2 cellular contexts compared by ENCODE assay signal in genomic region chr2:25297738-25298137, GRCh38.
TF ChIP-seq lines count a peak whose summit lies in the region.

No MANE protein-coding gene starts in this region.

TF ChIP-seq in HepG2, 621 proteins besides CTCF, POLR2A, EP300 and RAD21:
- TF ChIP-seq STAG1 (CRISPR knock-in tag; IDR thresholded peaks at IDR 0.05) (peak; percentile 23; the same call in 1 of the 2 replicates), ZNF768 (CRISPR knock-in tag; IDR thresholded peaks at IDR 0.05) (peak; percentile 92), TGIF2 (CRISPR knock-in tag; IDR thresholded peaks at IDR 0.05) (no peak), CERS6 (CRISPR knock-in tag; IDR thresholded peaks at IDR 0.05) (no peak)
- TF ChIP-seq, protein P1, sequence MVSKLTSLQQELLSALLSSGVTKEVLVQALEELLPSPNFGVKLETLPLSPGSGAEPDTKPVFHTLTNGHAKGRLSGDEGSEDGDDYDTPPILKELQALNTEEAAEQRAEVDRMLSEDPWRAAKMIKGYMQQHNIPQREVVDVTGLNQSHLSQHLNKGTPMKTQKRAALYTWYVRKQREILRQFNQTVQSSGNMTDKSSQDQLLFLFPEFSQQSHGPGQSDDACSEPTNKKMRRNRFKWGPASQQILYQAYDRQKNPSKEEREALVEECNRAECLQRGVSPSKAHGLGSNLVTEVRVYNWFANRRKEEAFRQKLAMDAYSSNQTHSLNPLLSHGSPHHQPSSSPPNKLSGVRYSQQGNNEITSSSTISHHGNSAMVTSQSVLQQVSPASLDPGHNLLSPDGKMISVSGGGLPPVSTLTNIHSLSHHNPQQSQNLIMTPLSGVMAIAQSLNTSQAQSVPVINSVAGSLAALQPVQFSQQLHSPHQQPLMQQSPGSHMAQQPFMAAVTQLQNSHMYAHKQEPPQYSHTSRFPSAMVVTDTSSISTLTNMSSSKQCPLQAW (CRISPR knock-in tag; IDR thresholded peaks at IDR 0.05) = no peak
TF ChIP-seq in HepG2: peak in this region for 2.

TF ChIP-seq in K562, 482 proteins besides CTCF, POLR2A, EP300 and RAD21 (continues in another document):
- TF ChIP-seq ZNF184 (CRISPR knock-in tag; IDR thresholded peaks at IDR 0.05) = no peak
- TF ChIP-seq SUPT5H (IDR thresholded peaks at IDR 0.05) = no peak
- TF ChIP-seq, protein P2, sequence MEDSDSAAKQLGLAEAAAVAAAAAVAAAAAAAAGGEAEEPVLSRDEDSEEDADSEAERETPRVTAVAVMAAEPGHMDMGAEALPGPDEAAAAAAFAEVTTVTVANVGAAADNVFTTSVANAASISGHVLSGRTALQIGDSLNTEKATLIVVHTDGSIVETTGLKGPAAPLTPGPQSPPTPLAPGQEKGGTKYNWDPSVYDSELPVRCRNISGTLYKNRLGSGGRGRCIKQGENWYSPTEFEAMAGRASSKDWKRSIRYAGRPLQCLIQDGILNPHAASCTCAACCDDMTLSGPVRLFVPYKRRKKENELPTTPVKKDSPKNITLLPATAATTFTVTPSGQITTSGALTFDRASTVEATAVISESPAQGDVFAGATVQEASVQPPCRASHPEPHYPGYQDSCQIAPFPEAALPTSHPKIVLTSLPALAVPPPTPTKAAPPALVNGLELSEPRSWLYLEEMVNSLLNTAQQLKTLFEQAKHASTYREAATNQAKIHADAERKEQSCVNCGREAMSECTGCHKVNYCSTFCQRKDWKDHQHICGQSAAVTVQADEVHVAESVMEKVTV (CRISPR knock-in tag; IDR thresholded peaks at IDR 0.05) = 0 out of 2 replicates have a peak, but pooled peaks have one; percentile 7
- TF ChIP-seq NR2C1 (IDR thresholded peaks at IDR 0.05) = no peak
- TF ChIP-seq NR2C1 (tag; IDR thresholded peaks at IDR 0.05) = no peak
- no peak for TF ChIP-seq ZNF655 (CRISPR knock-in tag; IDR thresholded peaks at IDR 0.05)
- TF ChIP-seq ZNF134 (CRISPR knock-in tag; conservative IDR thresholded peaks at IDR 0.05) = no peak
- TF ChIP-seq, protein P3, sequence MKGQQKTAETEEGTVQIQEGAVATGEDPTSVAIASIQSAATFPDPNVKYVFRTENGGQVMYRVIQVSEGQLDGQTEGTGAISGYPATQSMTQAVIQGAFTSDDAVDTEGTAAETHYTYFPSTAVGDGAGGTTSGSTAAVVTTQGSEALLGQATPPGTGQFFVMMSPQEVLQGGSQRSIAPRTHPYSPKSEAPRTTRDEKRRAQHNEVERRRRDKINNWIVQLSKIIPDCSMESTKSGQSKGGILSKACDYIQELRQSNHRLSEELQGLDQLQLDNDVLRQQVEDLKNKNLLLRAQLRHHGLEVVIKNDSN (CRISPR knock-in tag; IDR thresholded peaks at IDR 0.05) = no peak
- TF ChIP-seq CREB3 (tag; conservative IDR thresholded peaks at IDR 0.05; ENCODE audit: low read depth) = no peak
- no peak for TF ChIP-seq LARP7 (IDR thresholded peaks at IDR 0.05)
- TF ChIP-seq CBFA2T3 (IDR thresholded peaks at IDR 0.05) = no peak
- TF ChIP-seq MAFK (IDR thresholded peaks at IDR 0.05; ENCODE audit: low read length) = no peak
- TF ChIP-seq KLF16 (IDR thresholded peaks at IDR 0.05) = no peak
- no peak for TF ChIP-seq GABPB1 (CRISPR knock-in tag; IDR thresholded peaks at IDR 0.05)
- no peak for TF ChIP-seq KLF13 (tag; IDR thresholded peaks at IDR 0.05; ENCODE audit: borderline replicate concordance, low read depth)
- TF ChIP-seq PBX2 (CRISPR knock-in tag; IDR thresholded peaks at IDR 0.05; ENCODE audit: low read depth) = no peak
- TF ChIP-seq PBX2 (tag; conservative IDR thresholded peaks at IDR 0.05; ENCODE audit: low read depth) = peak; percentile 82
- no peak for TF ChIP-seq ZNF639 (CRISPR knock-in tag; conservative IDR thresholded peaks at IDR 0.05 in 1 of 2, IDR thresholded peaks at IDR 0.05 in 1 of 2)
- no peak for TF ChIP-seq ZNF280A (IDR thresholded peaks at IDR 0.05; ENCODE audit: low read depth, partially characterized antibody)
- TF ChIP-seq HSF4 (CRISPR knock-in tag; IDR thresholded peaks at IDR 0.05; ENCODE audit: borderline replicate concordance) = no peak
- no peak for TF ChIP-seq CHAMP1 (IDR thresholded peaks at IDR 0.05)
- TF ChIP-seq ZNF436 (CRISPR knock-in tag; IDR thresholded peaks at IDR 0.05) = no peak
- TF ChIP-seq, protein P4, sequence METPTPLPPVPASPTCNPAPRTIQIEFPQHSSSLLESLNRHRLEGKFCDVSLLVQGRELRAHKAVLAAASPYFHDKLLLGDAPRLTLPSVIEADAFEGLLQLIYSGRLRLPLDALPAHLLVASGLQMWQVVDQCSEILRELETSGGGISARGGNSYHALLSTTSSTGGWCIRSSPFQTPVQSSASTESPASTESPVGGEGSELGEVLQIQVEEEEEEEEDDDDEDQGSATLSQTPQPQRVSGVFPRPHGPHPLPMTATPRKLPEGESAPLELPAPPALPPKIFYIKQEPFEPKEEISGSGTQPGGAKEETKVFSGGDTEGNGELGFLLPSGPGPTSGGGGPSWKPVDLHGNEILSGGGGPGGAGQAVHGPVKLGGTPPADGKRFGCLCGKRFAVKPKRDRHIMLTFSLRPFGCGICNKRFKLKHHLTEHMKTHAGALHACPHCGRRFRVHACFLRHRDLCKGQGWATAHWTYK (CRISPR knock-in tag; IDR thresholded peaks at IDR 0.05) = no peak
- no peak for TF ChIP-seq ZNF695 (CRISPR knock-in tag; IDR thresholded peaks at IDR 0.05)
- TF ChIP-seq, protein P5, sequence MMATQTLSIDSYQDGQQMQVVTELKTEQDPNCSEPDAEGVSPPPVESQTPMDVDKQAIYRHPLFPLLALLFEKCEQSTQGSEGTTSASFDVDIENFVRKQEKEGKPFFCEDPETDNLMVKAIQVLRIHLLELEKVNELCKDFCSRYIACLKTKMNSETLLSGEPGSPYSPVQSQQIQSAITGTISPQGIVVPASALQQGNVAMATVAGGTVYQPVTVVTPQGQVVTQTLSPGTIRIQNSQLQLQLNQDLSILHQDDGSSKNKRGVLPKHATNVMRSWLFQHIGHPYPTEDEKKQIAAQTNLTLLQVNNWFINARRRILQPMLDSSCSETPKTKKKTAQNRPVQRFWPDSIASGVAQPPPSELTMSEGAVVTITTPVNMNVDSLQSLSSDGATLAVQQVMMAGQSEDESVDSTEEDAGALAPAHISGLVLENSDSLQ (IDR thresholded peaks at IDR 0.05) = peak; percentile 85
- peak; percentile 88 for TF ChIP-seq MEIS2 (IDR thresholded peaks at IDR 0.05; ENCODE audit: partially characterized antibody)
- no peak for TF ChIP-seq NFATC3 (IDR thresholded peaks at IDR 0.05)
- TF ChIP-seq HCFC1 (IDR thresholded peaks at IDR 0.05; ENCODE audit: low read depth, low read length) = no peak
- TF ChIP-seq ZNF263 (CRISPR knock-in tag; IDR thresholded peaks at IDR 0.05; ENCODE audit: borderline replicate concordance) = no peak
- no peak for TF ChIP-seq ZNF589 (CRISPR knock-in tag; IDR thresholded peaks at IDR 0.05; ENCODE audit: low read depth)
- TF ChIP-seq NONO (IDR thresholded peaks at IDR 0.05; ENCODE audit: low read depth in 2 of 2, low read length in 1 of 2) = no peak
- no peak for TF ChIP-seq CHD1 (IDR thresholded peaks at IDR 0.05; ENCODE audit: low read length)
- TF ChIP-seq U2AF1 (optimal IDR thresholded peaks at IDR 0.05; ENCODE audit: low read depth, low read length) = no peak
- TF ChIP-seq KDM5B (IDR thresholded peaks at IDR 0.05; ENCODE audit: insufficient replicate concordance, low read depth, low read length) = no peak
- no peak for TF ChIP-seq CBX8 (IDR thresholded peaks at IDR 0.05; ENCODE audit: borderline replicate concordance, extremely low read depth, low read depth, low read length, poor library complexity, severe bottlenecking)
- no peak for TF ChIP-seq ZZZ3 (IDR thresholded peaks at IDR 0.05)
- TF ChIP-seq PHB (CRISPR knock-in tag; IDR thresholded peaks at IDR 0.05) = no peak
- no peak for TF ChIP-seq ADNP (tag; IDR thresholded peaks at IDR 0.05)
- no peak for TF ChIP-seq SMAD1 (IDR thresholded peaks at IDR 0.05; ENCODE audit: low read depth, low read length, partially characterized antibody)
- 0 out of 2 replicates have a peak, but pooled peaks have one; percentile 33 for TF ChIP-seq SMC3 (conservative IDR thresholded peaks at IDR 0.05; ENCODE audit: insufficient read depth, low read depth, low read length)
- TF ChIP-seq PYGO2 (tag; IDR thresholded peaks at IDR 0.05) = no peak
